8 cellular contexts compared by ENCODE assay signal in the genomic region with DNA sequence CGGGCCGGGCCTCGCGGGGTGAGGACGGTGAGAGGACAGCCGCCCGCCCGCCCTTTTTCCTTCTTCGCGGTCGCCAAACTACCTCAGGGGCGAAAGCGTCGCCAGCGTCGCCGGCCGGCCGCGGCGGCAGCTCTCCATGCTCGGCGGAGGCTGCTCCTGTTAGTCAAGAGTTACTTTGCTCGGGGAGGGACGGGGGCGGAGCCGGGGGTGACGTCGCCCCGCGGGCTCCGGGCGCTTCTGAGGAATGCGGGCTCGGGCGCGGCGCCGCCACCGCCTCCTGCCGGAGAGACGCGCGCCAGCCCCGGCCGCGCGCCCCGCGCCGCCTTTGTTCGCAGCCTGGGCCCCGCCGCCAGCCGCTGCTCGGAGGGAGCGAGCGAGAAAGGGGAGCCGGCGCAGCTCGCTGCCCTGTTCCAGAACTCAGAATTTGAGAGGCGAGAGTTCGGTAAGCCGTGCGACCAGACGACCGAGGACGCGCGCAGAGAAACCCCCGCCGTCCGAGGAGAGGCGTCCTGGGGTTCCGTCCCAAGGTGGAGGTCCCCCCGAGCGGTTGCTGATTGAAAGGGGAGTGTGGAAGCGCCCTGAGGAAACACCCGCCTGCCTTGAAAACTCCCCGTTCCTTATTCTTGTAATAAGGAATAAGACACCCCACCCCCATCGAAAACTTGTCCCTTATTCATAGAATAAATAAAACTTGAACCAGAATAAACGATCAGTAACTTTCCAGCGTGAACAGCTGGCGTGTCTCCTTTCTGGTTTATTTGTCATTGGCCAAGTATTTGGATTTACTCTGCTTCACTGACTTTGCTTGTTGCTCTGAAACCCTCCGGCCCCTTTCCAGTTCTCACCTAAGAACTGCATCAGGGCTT. TPM values are rescaled to one million over a fixed set of nuclear protein-coding genes. Genes with fewer than 3 reads are reported as not detected.
DNase-seq lines count a peak whose midpoint lies in the region; ATAC-seq and TF ChIP-seq lines count a peak whose summit lies in the region.

A gene (minus strand): TSS at position 164 of the 866 bp plus-strand sequence. CDS start 241 bp downstream, outside the sequence.

- H3K4me1 ChIP-seq in A673 (ENCODE audit: insufficient read depth, low read length, poor library complexity, severe bottlenecking): peaks cover 44% of the 10 kb centered on the region
- peaks cover 28% of the 10 kb centered on the region for H3K4me1 ChIP-seq in lower lobe of right lung

- BruUV-seq in A673 (replicated peaks; lab: Mats Ljungman, UMichigan): TSS peak; percentile 87

- H3K9me3 ChIP-seq in A673 (ENCODE audit: low read depth, low read length, poor library complexity, severe bottlenecking) (no peaks in the 10 kb centered on the region), lower lobe of right lung (no peaks in the 10 kb centered on the region)

- POLR2A ChIA-PET in A673 (lab: Charles Lee; ENCODE audit: low non-redundant PET): interaction anchor here (0.6 kb wide), 1 partner anchor 1398 kb away, joined by 3 read pairs; no protein-coding TSS in a partner anchor

- H3K4me3 ChIP-seq in A673 (ENCODE audit: low read depth, low read length, poor library complexity, severe bottlenecking): peak within 1 kb of the TSS; percentile 90
- H3K4me3 ChIP-seq in lower lobe of right lung: peak within 1 kb of the TSS; percentile 82

- ATAC-seq in GM18519 (IDR thresholded peaks at IDR 0.05; ENCODE audit: low FRiP score, unreplicated experiment): peak; percentile 90
- ATAC-seq in HG03039 (IDR thresholded peaks at IDR 0.05; ENCODE audit: unreplicated experiment): peak; percentile 94
- peak; percentile 95 to 96 for ATAC-seq in lower lobe of right lung

- intact Hi-C loops in A673 (cut with micrococcal nuclease; ENCODE audit: unreplicated experiment): no loop called here
- intact Hi-C loops in lower lobe of right lung (cut with DNase I): no loop called here

- no peaks in the 10 kb centered on the region for H3K36me3 ChIP-seq in A673 (ENCODE audit: insufficient read depth, low read length, poor library complexity, severe bottlenecking)
- H3K36me3 ChIP-seq in lower lobe of right lung: no peaks in the 10 kb centered on the region

- DNase-seq in A673 (ENCODE audit: low spot score): peak; percentile 97
- peak; percentile 88 for DNase-seq in NCI-H2227 (lab: John Stamatoyannopoulos, UW; ENCODE audit: unreplicated experiment)
- peak; percentile 61 to 79 for DNase-seq in activated CD8-positive, alpha-beta memory T cell treated with anti-CD3 and anti-CD28 coated beads for 1 hour (ENCODE audit: extremely low read depth in 1 of 2, low read depth in 1 of 2)
- DNase-seq in effector CD4-positive, alpha-beta T cell: peak; percentile 62
- peak; percentile 93 for DNase-seq in lower lobe of right lung
- DNase-seq in stimulated activated CD4-positive, alpha-beta T cell treated with anti-CD3 and anti-CD28 coated beads, TNF-alpha, amount 100 ng/mL, for 1 hour (ENCODE audit: low read depth in 3 of 3, low spot score in 1 of 3): peak; percentile 42 to 83 (median 62)

- peak; percentile 51; the same call in 1 of the 2 replicates for TF ChIP-seq CTCF in A673 (conservative IDR thresholded peaks at IDR 0.05; ENCODE audit: low read depth, low read length)
- TF ChIP-seq CTCF in lower lobe of right lung (IDR thresholded peaks at IDR 0.05): peak; percentile 54

- no peaks in the 10 kb centered on the region for H3K27me3 ChIP-seq in A673 (replicated peaks; ENCODE audit: insufficient read depth, low read depth, low read length, poor library complexity)
- peaks cover 6% of the 10 kb centered on the region for H3K27me3 ChIP-seq in lower lobe of right lung (ENCODE audit: low read depth)

- H3K27ac ChIP-seq in A673 (ENCODE audit: low read depth, low read length, poor library complexity, severe bottlenecking) (peak within 1 kb of the TSS; percentile 96), lower lobe of right lung (peak within 1 kb of the TSS; percentile 97)

- CTCF ChIA-PET in A673 (lab: Charles Lee): interaction anchor here (0.6 to 0.8 kb wide), 4 partner anchors 8 to 209 kb away, joined by 3 to 4 read pairs (median 3); no protein-coding TSS in a partner anchor

RNA-seq across cellular contexts. Expression of the gene that starts here (rescaled TPM):
- total RNA-seq in A673 (2021) (77.3 and 97.5 TPM in 2 replicates), lower lobe of right lung (62.7 TPM)

Comparison
In these comparisons a context has a peak if more than half of its experiments do, and no peak if none do; other contexts are left out.
1. Peak in every context shown above with its lines: DNase-seq, ATAC-seq, H3K4me3 ChIP-seq and H3K27ac ChIP-seq.